3 cellular contexts compared by ENCODE assay signal in the genomic region with DNA sequence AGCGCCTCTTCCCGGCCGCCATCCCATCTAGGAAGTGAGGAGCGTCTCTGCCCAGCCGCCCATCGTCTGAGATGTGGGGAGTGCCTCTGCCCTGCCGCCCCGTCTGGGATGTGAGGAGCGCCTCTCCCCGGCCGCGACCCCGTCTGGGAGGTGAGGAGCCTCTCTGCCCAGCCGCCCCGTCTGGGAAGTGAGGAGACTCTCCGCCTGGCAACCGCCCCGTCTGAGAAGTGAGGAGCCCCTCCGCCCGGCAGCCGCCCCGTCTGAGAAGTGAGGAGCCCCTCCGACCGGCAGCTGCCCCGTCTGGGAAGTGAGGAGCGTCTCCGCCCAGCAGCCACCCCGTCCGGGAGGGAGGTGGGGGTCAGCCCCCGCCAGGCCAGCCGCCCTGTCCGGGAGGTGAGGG.
DNase-seq lines count a peak whose midpoint lies in the region; ATAC-seq lines count a peak whose summit lies in the region.
"Not testable (repeated sequence)": the region's sequence is repeated elsewhere in the genome, so short reads cannot be mapped to it uniquely, and the experiment has no call there.

No MANE protein-coding gene starts in this region.

- intact Hi-C loops in Right ventricle myocardium superior (cut with DNase I); right cardiac atrium (cut with DNase I): not testable (repeated sequence)

- not testable (repeated sequence) for ATAC-seq in Right ventricle myocardium superior (ENCODE audit: poor library complexity); right cardiac atrium; natural killer cell treated with Interleukin-12 subunit alpha and Interleukin-12 subunit beta and Interleukin-15 and Interleukin-18, amount 100 ng/mL, for 72 hours

- H3K27me3 Mint-ChIP-seq in natural killer cell treated with Interleukin-12 subunit alpha and Interleukin-12 subunit beta and Interleukin-15 and Interleukin-18, amount 100 ng/mL, for 72 hours = not testable (repeated sequence)

- not testable (repeated sequence) for H3K36me3 Mint-ChIP-seq in natural killer cell treated with Interleukin-12 subunit alpha and Interleukin-12 subunit beta and Interleukin-15 and Interleukin-18, amount 100 ng/mL, for 72 hours

- WGBS in right cardiac atrium = 96% methylated on average over 29 of the region's 32 CpGs

- not testable (repeated sequence) for H3K9me3 Mint-ChIP-seq in natural killer cell treated with Interleukin-12 subunit alpha and Interleukin-12 subunit beta and Interleukin-15 and Interleukin-18, amount 100 ng/mL, for 72 hours

- not testable (repeated sequence) for H3K27ac ChIP-seq in right cardiac atrium (ENCODE audit: low read length)

- H3K27ac Mint-ChIP-seq in natural killer cell treated with Interleukin-12 subunit alpha and Interleukin-12 subunit beta and Interleukin-15 and Interleukin-18, amount 100 ng/mL, for 72 hours = not testable (repeated sequence)

- H3K4me1 Mint-ChIP-seq in natural killer cell treated with Interleukin-12 subunit alpha and Interleukin-12 subunit beta and Interleukin-15 and Interleukin-18, amount 100 ng/mL, for 72 hours (ENCODE audit: low read depth in 2 of 2) = not testable (repeated sequence)

- not testable (repeated sequence) for H3K9me3 ChIP-seq in right cardiac atrium (ENCODE audit: control insufficient read depth, low read length)

- H3K4me1 ChIP-seq in right cardiac atrium (ENCODE audit: control insufficient read depth, insufficient read depth, low read length) = not testable (repeated sequence)

- H3K4me3 ChIP-seq in right cardiac atrium (ENCODE audit: low read length) = not testable (repeated sequence)

- DNase-seq in Right ventricle myocardium superior (peak; percentile 23), right cardiac atrium (peak in 2 of 3 donors; percentile 26 to 49)
- peak; percentile 50 for DNase-seq in natural killer cell treated with Interleukin-12 subunit alpha and Interleukin-12 subunit beta and Interleukin-15 and Interleukin-18, amount 100 ng/mL, for 72 hours (ENCODE audit: low spot score)

- H3K4me3 Mint-ChIP-seq in natural killer cell treated with Interleukin-12 subunit alpha and Interleukin-12 subunit beta and Interleukin-15 and Interleukin-18, amount 100 ng/mL, for 72 hours = not testable (repeated sequence)

- H3K27me3 ChIP-seq in right cardiac atrium (ENCODE audit: control insufficient read depth, insufficient read depth) = not testable (repeated sequence)
